ENCODE assay signal across 8 cellular contexts in genomic region chr6:7311920-7312615, GRCh38. TPM values are rescaled to one million over a fixed set of nuclear protein-coding genes. Genes with fewer than 3 reads are reported as not detected.
DNase-seq lines count a peak whose midpoint lies in the region; ATAC-seq and TF ChIP-seq lines count a peak whose summit lies in the region.

No MANE protein-coding gene starts in this region.

- peak overlapping the region; percentile 93 for H3K27ac Mint-ChIP-seq in progenitor cell of endocrine pancreas

- no peak for TF ChIP-seq CTCF in WI38 (IDR thresholded peaks at IDR 0.05; ENCODE audit: low read depth, low read length)
- TF ChIP-seq CTCF in fibroblast of the aortic adventitia (IDR thresholded peaks at IDR 0.05; ENCODE audit: insufficient read depth, low read length), result no peak
- TF ChIP-seq CTCF in progenitor cell of endocrine pancreas (IDR thresholded peaks at IDR 0.05; ENCODE audit: unreplicated experiment), result no peak

- peaks cover 7% of the 10 kb centered on the region for H3K4me1 Mint-ChIP-seq in progenitor cell of endocrine pancreas (ENCODE audit: low read depth)

- ATAC-seq in HG03064 (IDR thresholded peaks at IDR 0.05; ENCODE audit: low read depth, unreplicated experiment) (peak; percentile 4), GM19035 (IDR thresholded peaks at IDR 0.05; ENCODE audit: unreplicated experiment) (no peak), GM18498 (IDR thresholded peaks at IDR 0.05; ENCODE audit: unreplicated experiment) (no peak)

- no peaks in the 10 kb centered on the region for H3K27me3 Mint-ChIP-seq in progenitor cell of endocrine pancreas

- H3K4me3 Mint-ChIP-seq in progenitor cell of endocrine pancreas (ENCODE audit: low read depth), result peak overlapping the region; percentile 85

- peak; percentile 19 for DNase-seq in ELR (ENCODE audit: low read depth)
- peak; percentile 5 for DNase-seq in fibroblast of the aortic adventitia (ENCODE audit: low read depth)
- no peak for DNase-seq in progenitor cell of endocrine pancreas (ENCODE audit: low spot score, unreplicated experiment)
- DNase-seq in SKM-1 treated with dmso at 0.1 percent for 144 hours (lab: John Stamatoyannopoulos, UW; ENCODE audit: unreplicated experiment), result no peak

- H3K4me3 ChIP-seq in WI38 (ENCODE audit: low read depth, low read length) (peak overlapping the region; percentile 96), fibroblast of the aortic adventitia (ENCODE audit: low read depth, low read length) (peak overlapping the region; percentile 98)

- H3K36me3 Mint-ChIP-seq in progenitor cell of endocrine pancreas (ENCODE audit: insufficient read depth), result peaks cover 19% of the 10 kb centered on the region

- no peaks in the 10 kb centered on the region for H3K9me3 Mint-ChIP-seq in progenitor cell of endocrine pancreas (ENCODE audit: low read depth)

RNA-seq across cellular contexts. Expression of gene SSR1, which starts 0.9 kb away (rescaled TPM):
- total RNA-seq in fibroblast of the aortic adventitia (ENCODE audit: low replicate concordance) (94.4 and 205 TPM in 2 replicates), progenitor cell of endocrine pancreas (112 and 113 TPM in 2 replicates)

Comparison
In these comparisons a context has a peak if more than half of its experiments do, and no peak if none do; other contexts are left out.
1. DNase-seq: peak in ELR (single experiment) and fibroblast of the aortic adventitia (single experiment); none in progenitor cell of endocrine pancreas (single experiment) and SKM-1 treated with dmso at 0.1 percent for 144 hours (single experiment).